Comparison of ENCODE assay signal across 14 cellular contexts in genomic region chr22:27475548-27475897, GRCh38.
A peak's percentile ranks its signal among the peaks of the same experiment; 100 is the strongest.
DNase-seq lines count a peak whose midpoint lies in the region; ATAC-seq and TF ChIP-seq lines count a peak whose summit lies in the region.
"Had no signal": no experiment of that assay in that cellular context is flagged by ENCODE, and none has a peak within 500 bp of the region (broad histone marks: within the 10 kb centered on the region; RNA-seq: fewer than 3 reads in every experiment).

No MANE protein-coding gene starts in this region.

- no peaks in the 10 kb centered on the region for H3K27me3 Mint-ChIP-seq in chondrocyte (ENCODE audit: low read depth)

- CTCF ChIA-PET in PC-9 (lab: Charles Lee), result interaction anchor here (0.5 to 1.2 kb wide), 2 partner anchors 195 to 325 kb away, joined by 10 to 16 read pairs; no protein-coding TSS in a partner anchor

- BruUV-seq in PC-9 (replicated peaks; lab: Mats Ljungman, UMichigan), result TSS peak; percentile 39

- H3K27me3 ChIP-seq in PC-9 (ENCODE audit: insufficient read depth, low read depth), result no peaks in the 10 kb centered on the region

- intact Hi-C loops in PC-9 (cut with micrococcal nuclease; ENCODE audit: unreplicated experiment), result loop anchor here (1.0 to 5.0 kb wide), 9 partner anchors 14 to 329 kb away; no protein-coding TSS in a partner anchor

- POLR2A ChIA-PET in PC-9 (lab: Charles Lee; ENCODE audit: unreplicated experiment), result interaction anchor here (0.6 to 1.4 kb wide), 8 partner anchors 14 to 802 kb away, joined by 3 to 10 read pairs (median 4); no protein-coding TSS in a partner anchor

- H4K20me1 ChIP-seq in PC-9 (ENCODE audit: insufficient read depth), result no peaks in the 10 kb centered on the region

- H3K4me1 ChIP-seq in PC-9 (replicated peaks; ENCODE audit: insufficient read depth), result peaks cover 47% of the 10 kb centered on the region

- DNase-seq in PC-9, result peak in 1 of 2 experiments; percentile 64
- no peak for DNase-seq in chondrocyte (ENCODE audit: low spot score)
- no peak for DNase-seq in omental fat pad (ENCODE audit: low spot score)
- DNase-seq in putamen (ENCODE audit: low spot score), result no peak
- no peak for DNase-seq in hepatic stellate cell (ENCODE audit: low spot score)
- no peak for DNase-seq in amniotic stem cell (lab: John Stamatoyannopoulos, UW)
- DNase-seq: activated naive CD4-positive, alpha-beta T cell; nephron progenitor cell; right cardiac atrium; stimulated activated CD4-positive, alpha-beta T cell treated with anti-CD3 and anti-CD28 coated beads, Interleukin-2, amount 100 ng/mL, for 24 hours had no signal

- peak overlapping the region; percentile 45; the same call in 1 of the 2 replicates for H3K4me3 ChIP-seq in PC-9
- H3K4me3 ChIP-seq: GM12878 had no signal

- H3K27ac ChIP-seq in C4-2B (peak overlapping the region; percentile 5; the same call in 1 of the 2 replicates), PC-9 (peak overlapping the region; percentile 98)
- H3K27ac ChIP-seq: KMS-11 had no signal

- no peaks in the 10 kb centered on the region for H3K9me3 Mint-ChIP-seq in chondrocyte (ENCODE audit: low read depth)
- H3K9me3 Mint-ChIP-seq: nephron progenitor cell had no signal

- ATAC-seq in omental fat pad (ENCODE audit: low FRiP score) (peak; percentile 16), HG03439 (IDR thresholded peaks at IDR 0.05; ENCODE audit: unreplicated experiment) (no peak)
- ATAC-seq: GM12878 had no signal

- peak overlapping the region; percentile 80 for H3K4me2 ChIP-seq in PC-9
- H3K4me2 ChIP-seq: KMS-11 had no signal

- H3K4me1 Mint-ChIP-seq in chondrocyte (ENCODE audit: low read depth), result peaks cover 38% of the 10 kb centered on the region

- no peaks in the 10 kb centered on the region for H3K9me2 ChIP-seq in PC-9 (ENCODE audit: insufficient read depth)

- peaks cover 5% of the 10 kb centered on the region for H3K79me2 ChIP-seq in PC-9 (ENCODE audit: low read depth)

- H3K27ac Mint-ChIP-seq in chondrocyte (ENCODE audit: unreplicated experiment), result peak overlapping the region; percentile 91
- H3K27ac Mint-ChIP-seq: nephron progenitor cell had no signal

- H3K36me3 Mint-ChIP-seq in chondrocyte (ENCODE audit: low read depth), result peaks cover 2% of the 10 kb centered on the region

- no peaks in the 10 kb centered on the region for H3K9me3 ChIP-seq in PC-9 (ENCODE audit: insufficient read depth, low read depth)

- H3K36me3 ChIP-seq in PC-9 (ENCODE audit: low read depth), result no peaks in the 10 kb centered on the region

- H2AFZ ChIP-seq in PC-9, result no peak overlapping the region

- peaks cover 32% of the 10 kb centered on the region for H3F3A ChIP-seq in PC-9 (ENCODE audit: insufficient read depth, low read depth)

- no peak overlapping the region for H3K4me3 Mint-ChIP-seq in chondrocyte (ENCODE audit: unreplicated experiment)
- H3K4me3 Mint-ChIP-seq: nephron progenitor cell had no signal

- no peak for TF ChIP-seq CTCF in C4-2B (conservative IDR thresholded peaks at IDR 0.05)
- TF ChIP-seq CTCF in PC-9 (conservative IDR thresholded peaks at IDR 0.05), result no peak
- TF ChIP-seq CTCF in chondrocyte (IDR thresholded peaks at IDR 0.05), result no peak
- TF ChIP-seq CTCF in omental fat pad (IDR thresholded peaks at IDR 0.05), result no peak
